In the genomic region with DNA sequence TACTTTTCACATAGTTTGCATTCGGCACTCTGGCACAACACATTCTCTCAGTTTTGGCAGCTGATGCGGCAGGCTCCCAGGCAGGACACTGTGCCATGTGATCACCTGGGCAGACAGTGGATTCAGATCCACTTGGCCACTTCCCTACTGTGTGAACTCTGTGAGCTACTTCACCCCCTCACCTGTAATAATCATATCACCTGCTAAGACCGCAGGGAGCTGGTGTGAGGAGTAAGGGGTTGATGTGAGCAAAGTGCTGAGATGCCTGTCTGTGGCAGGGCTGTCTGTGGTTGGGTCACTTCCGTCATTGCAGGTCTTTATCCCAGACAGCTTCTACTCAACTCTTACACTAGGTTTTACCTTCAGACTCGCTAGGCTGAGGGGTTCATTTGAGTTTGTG, we compare ENCODE assay signal across 26 cellular contexts. TPM values are rescaled to one million over a fixed set of nuclear protein-coding genes. Genes with fewer than 3 reads are reported as not detected.
DNase-seq lines count a peak whose midpoint lies in the region; ATAC-seq, FAIRE-seq and TF ChIP-seq lines count a peak whose summit lies in the region.
"Had no signal": no experiment of that assay in that cellular context is flagged by ENCODE, and none has a peak within 500 bp of the region (broad histone marks: within the 10 kb centered on the region; RNA-seq: fewer than 3 reads in every experiment).

No MANE protein-coding gene starts in this region.

- peaks cover 52% of the 10 kb centered on the region for H3K36me3 Mint-ChIP-seq in activated CD4-positive, alpha-beta T cell treated with anti-CD3 and anti-CD28 coated beads, Interleukin-2, amount 10 ng/mL, durations not matched to agents 24 days and 14 days (ENCODE audit: low read depth)
- peaks cover 25 to 47% of the 10 kb centered on the region in 2 donors for H3K36me3 Mint-ChIP-seq in CD4-positive, alpha-beta memory T cell
- peaks cover 35% of the 10 kb centered on the region for H3K36me3 Mint-ChIP-seq in activated T-helper 1 cell treated with anti-CD3 and anti-CD28 coated beads, Interleukin-12 subunit alpha, Interleukin-12 subunit beta, Interleukin-2, Interleukin-4 antibody, amounts not matched to agents 30 ng/mL and 10 ng/mL and 1 ng/mL, durations not matched to agents 14 hours and 24 hours and 36 hours (ENCODE audit: low read depth)

- no peak overlapping the region for H3K4me2 ChIP-seq in HepG2 (ENCODE audit: low read depth, low read length)
- H3K4me2 ChIP-seq: A549, PC-9, smooth muscle cell had no signal

- H3K9ac ChIP-seq in HepG2 (ENCODE audit: insufficient read depth, low read depth, low read length) = no peak overlapping the region

- H3K4me3 ChIP-seq in CD4-positive, alpha-beta memory T cell (ENCODE audit: low read length in 2 of 2) = no peak overlapping the region
- no peak overlapping the region for H3K4me3 ChIP-seq in HepG2 (replicated peaks in 1 of 3; ENCODE audit: insufficient read depth in 1 of 3, low read depth in 2 of 3, low read length in 3 of 3)
- H3K4me3 ChIP-seq: A549, esophagus squamous epithelium, PC-9, prostate gland, smooth muscle cell, vagina had no signal

- CTCF ChIA-PET in CD4-positive, alpha-beta memory T cell (lab: Charles Lee; ENCODE audit: partially characterized antibody) = interaction anchor here (0.8 to 0.9 kb wide), 2 partner anchors 144 to 266 kb away, joined by 3 read pairs; no protein-coding TSS in a partner anchor
- CTCF ChIA-PET in HepG2 (lab: Yijun Ruan, JAX; ENCODE audit: low intra/inter-chr PET ratio, low total read pairs) = no interaction called here
- CTCF ChIA-PET in RWPE1 (lab: Yijun Ruan, JAX) = no interaction called here

- no peak for TF ChIP-seq POLR2A in HepG2 (IDR thresholded peaks at IDR 0.05; ENCODE audit: insufficient read depth in 1 of 2, low read depth in 2 of 2, low read length in 2 of 2)

- no peaks in the 10 kb centered on the region for H3K9me3 Mint-ChIP-seq in activated CD4-positive, alpha-beta T cell treated with anti-CD3 and anti-CD28 coated beads, Interleukin-2, amount 10 ng/mL, durations not matched to agents 24 days and 14 days
- no peaks in the 10 kb centered on the region for H3K9me3 Mint-ChIP-seq in CD4-positive, alpha-beta memory T cell
- H3K9me3 Mint-ChIP-seq in activated T-helper 1 cell treated with anti-CD3 and anti-CD28 coated beads, Interleukin-12 subunit alpha, Interleukin-12 subunit beta, Interleukin-2, Interleukin-4 antibody, amounts not matched to agents 30 ng/mL and 10 ng/mL and 1 ng/mL, durations not matched to agents 14 hours and 24 hours and 36 hours = no peaks in the 10 kb centered on the region
- H3K9me3 Mint-ChIP-seq: neural crest cell; T-helper 2 cell treated with Interferon-gamma antibody and Interleukin-4, amounts not matched to agents 5 μg/mL and 100 μg/mL, for 36 hours had no signal

- WGBS in HepG2 (ENCODE audit: low lambda C conversion rate) = 95% methylated on average over 5 of the region's 5 CpGs

- ATAC-seq in HepG2 = no peak
- no peak for ATAC-seq in HG02938 (IDR thresholded peaks at IDR 0.05; ENCODE audit: unreplicated experiment)
- ATAC-seq: A549 had no signal

- no TSS peak for BruUV-seq in HepG2 (replicated peaks; lab: Mats Ljungman, UMichigan)

- no peak overlapping the region for H3K4me3 Mint-ChIP-seq in activated CD4-positive, alpha-beta T cell treated with anti-CD3 and anti-CD28 coated beads, Interleukin-2, amount 10 ng/mL, durations not matched to agents 24 days and 14 days
- peak overlapping the region in 4 of 8 donors; percentile 17 to 58 (median 32) for H3K4me3 Mint-ChIP-seq in CD4-positive, alpha-beta memory T cell
- no peak overlapping the region for H3K4me3 Mint-ChIP-seq in activated T-helper 1 cell treated with anti-CD3 and anti-CD28 coated beads, Interleukin-12 subunit alpha, Interleukin-12 subunit beta, Interleukin-2, Interleukin-4 antibody, amounts not matched to agents 30 ng/mL and 10 ng/mL and 1 ng/mL, durations not matched to agents 14 hours and 24 hours and 36 hours
- H3K4me3 Mint-ChIP-seq: neural crest cell; T-helper 2 cell treated with Interferon-gamma antibody and Interleukin-4, amounts not matched to agents 5 μg/mL and 100 μg/mL, for 36 hours had no signal

- TF ChIP-seq CTCF in HepG2 (CRISPR knock-in tag; IDR thresholded peaks at IDR 0.05) (no peak), RWPE1 (conservative IDR thresholded peaks at IDR 0.05; ENCODE audit: low read depth) (no peak)

- peaks cover 17% of the 10 kb centered on the region for H3K4me1 Mint-ChIP-seq in activated CD4-positive, alpha-beta T cell treated with anti-CD3 and anti-CD28 coated beads, Interleukin-2, amount 10 ng/mL, durations not matched to agents 24 days and 14 days
- peaks cover 4 to 16% (median 10%) of the 10 kb centered on the region in 4 donors for H3K4me1 Mint-ChIP-seq in CD4-positive, alpha-beta memory T cell
- H3K4me1 Mint-ChIP-seq in activated T-helper 1 cell treated with anti-CD3 and anti-CD28 coated beads, Interleukin-12 subunit alpha, Interleukin-12 subunit beta, Interleukin-2, Interleukin-4 antibody, amounts not matched to agents 30 ng/mL and 10 ng/mL and 1 ng/mL, durations not matched to agents 14 hours and 24 hours and 36 hours (ENCODE audit: low read depth) = peaks cover 30% of the 10 kb centered on the region
- H3K4me1 Mint-ChIP-seq: neural crest cell had no signal

- no peaks in the 10 kb centered on the region for H3K27me3 Mint-ChIP-seq in activated CD4-positive, alpha-beta T cell treated with anti-CD3 and anti-CD28 coated beads, Interleukin-2, amount 10 ng/mL, durations not matched to agents 24 days and 14 days
- H3K27me3 Mint-ChIP-seq in CD4-positive, alpha-beta memory T cell = no peaks in the 10 kb centered on the region
- H3K27me3 Mint-ChIP-seq in activated T-helper 1 cell treated with anti-CD3 and anti-CD28 coated beads, Interleukin-12 subunit alpha, Interleukin-12 subunit beta, Interleukin-2, Interleukin-4 antibody, amounts not matched to agents 30 ng/mL and 10 ng/mL and 1 ng/mL, durations not matched to agents 14 hours and 24 hours and 36 hours (ENCODE audit: insufficient read depth) = no peaks in the 10 kb centered on the region

- no peak overlapping the region for H2AFZ ChIP-seq in HepG2 (ENCODE audit: low read length)
- H2AFZ ChIP-seq: PC-9 had no signal

- no peaks in the 10 kb centered on the region for H3K27me3 ChIP-seq in CD4-positive, alpha-beta memory T cell (ENCODE audit: insufficient read depth, low read length)
- H3K27me3 ChIP-seq in HepG2 (ENCODE audit: control insufficient read depth in 1 of 2, insufficient read depth in 2 of 2, low read length in 2 of 2) = no peaks in the 10 kb centered on the region
- H3K27me3 ChIP-seq: esophagus squamous epithelium, vagina had no signal

- H3K27ac ChIP-seq in CD4-positive, alpha-beta memory T cell (ENCODE audit: low read depth, low read length) = no peak overlapping the region
- H3K27ac ChIP-seq in HepG2 (ENCODE audit: extremely low read length, insufficient read depth, low read length) (no peak overlapping the region), RWPE1 (no peak overlapping the region)
- H3K27ac ChIP-seq: A549, esophagus squamous epithelium, PC-9, prostate gland, vagina had no signal

- POLR2A ChIA-PET in CD4-positive, alpha-beta memory T cell (lab: Charles Lee; ENCODE audit: partially characterized antibody) = interaction anchor here (1.6 kb wide), 1 partner anchor 97 kb away, joined by 3 read pairs; no protein-coding TSS in a partner anchor
- POLR2A ChIA-PET in HepG2 (lab: Yijun Ruan, JAX) (no interaction called here), RWPE1 (lab: Yijun Ruan, JAX; ENCODE audit: low non-redundant PET) (no interaction called here)

- peaks cover 14% of the 10 kb centered on the region for H3K4me1 ChIP-seq in CD4-positive, alpha-beta memory T cell (ENCODE audit: insufficient read depth, low read length)
- peaks cover 71% of the 10 kb centered on the region for H3K4me1 ChIP-seq in HepG2 (ENCODE audit: insufficient read depth, low read length)
- H3K4me1 ChIP-seq: prostate gland, vagina had no signal

- H3K36me3 ChIP-seq in CD4-positive, alpha-beta memory T cell (ENCODE audit: insufficient read depth, low read length) = peaks cover 47% of the 10 kb centered on the region
- H3K36me3 ChIP-seq in HepG2 (replicated peaks in 1 of 2; ENCODE audit: control insufficient read depth in 1 of 2, insufficient read depth in 2 of 2, low read length in 2 of 2) = peaks cover 1 to 31% of the 10 kb centered on the region in 2 experiments; a peak in 3 of 5 replicates
- H3K36me3 ChIP-seq: prostate gland had no signal

- TF ChIP-seq EP300 in HepG2 (IDR thresholded peaks at IDR 0.05; ENCODE audit: low read depth in 2 of 2, low read length in 2 of 2) = no peak
- no peak for TF ChIP-seq EP300 in HepG2 (CRISPR knock-in tag; IDR thresholded peaks at IDR 0.05; ENCODE audit: borderline replicate concordance)

- DNase-seq in activated CD4-positive, alpha-beta T cell treated with anti-CD3 and anti-CD28 coated beads, Interleukin-2, amount 10 ng/mL, durations not matched to agents 24 days and 14 days = no peak
- DNase-seq in activated CD4-positive, alpha-beta T cell treated with anti-CD3 and anti-CD28 coated beads, Interleukin-2, amount 50 U/mL, for 48 hours = no peak
- DNase-seq in CD4-positive, alpha-beta memory T cell = peak; percentile 11 to 52 (median 20)
- no peak for DNase-seq in activated T-helper 1 cell treated with anti-CD3 and anti-CD28 coated beads, Interleukin-12 subunit alpha, Interleukin-12 subunit beta, Interleukin-2, Interleukin-4 antibody, amounts not matched to agents 30 ng/mL and 10 ng/mL and 1 ng/mL, durations not matched to agents 14 hours and 24 hours and 36 hours (ENCODE audit: low spot score)
- DNase-seq in HepG2 (ENCODE audit: low spot score) (no peak), HT-29 (ENCODE audit: low spot score) (no peak), RWPE1 (ENCODE audit: low spot score) (no peak)
- DNase-seq: activated CD4-positive, CD25-positive, alpha-beta regulatory T cell treated with anti-CD3 and anti-CD28 coated beads, Interleukin-2, amount 50 U/mL, for 72 hours; DMS153; effector CD4-positive, alpha-beta T cell; esophagus squamous epithelium; HCEC 1CT; IMR-90; NCI-H1694; NCI-H82; PC-9; stimulated activated CD4-positive, alpha-beta T cell treated with anti-CD3 and anti-CD28 coated beads, Interleukin-4, amount 100 ng/mL, for 24 hours had no signal

- no peaks in the 10 kb centered on the region for H3K9me3 ChIP-seq in CD4-positive, alpha-beta memory T cell (ENCODE audit: control insufficient read depth in 1 of 2, low read length in 2 of 2)
- no peaks in the 10 kb centered on the region for H3K9me3 ChIP-seq in HepG2 (ENCODE audit: low read length)
- H3K9me3 ChIP-seq: A549, esophagus squamous epithelium, prostate gland, vagina had no signal

- no peak for FAIRE-seq in HepG2 (lab: Jason Lieb, UNC)
- FAIRE-seq: A549, GM12891 had no signal

- TF ChIP-seq RAD21 in HepG2 (CRISPR knock-in tag; IDR thresholded peaks at IDR 0.05) = no peak

- intact Hi-C loops in activated CD4-positive, alpha-beta T cell treated with anti-CD3 and anti-CD28 coated beads, Interleukin-2, amount 10 ng/mL, durations not matched to agents 24 days and 14 days (cut with micrococcal nuclease) = no loop called here
- intact Hi-C loops in CD4-positive, alpha-beta memory T cell (cut with micrococcal nuclease) = no loop called here
- intact Hi-C loops in activated T-helper 1 cell treated with anti-CD3 and anti-CD28 coated beads, Interleukin-12 subunit alpha, Interleukin-12 subunit beta, Interleukin-2, Interleukin-4 antibody, amounts not matched to agents 30 ng/mL and 10 ng/mL and 1 ng/mL, durations not matched to agents 14 hours and 24 hours and 36 hours (cut with micrococcal nuclease) = no loop called here
- intact Hi-C loops in HepG2 (cut with micrococcal nuclease; ENCODE audit: unreplicated experiment) = loop anchor here (10.0 kb wide), 1 partner anchor 97 kb away; a partner anchor contains a TSS

- H3K27ac Mint-ChIP-seq in activated CD4-positive, alpha-beta T cell treated with anti-CD3 and anti-CD28 coated beads, Interleukin-2, amount 10 ng/mL, durations not matched to agents 24 days and 14 days = peak overlapping the region; percentile 69
- H3K27ac Mint-ChIP-seq in CD4-positive, alpha-beta memory T cell = peak overlapping the region in 6 of 7 donors; percentile 35 to 79 (median 65)
- peak overlapping the region; percentile 65 for H3K27ac Mint-ChIP-seq in activated T-helper 1 cell treated with anti-CD3 and anti-CD28 coated beads, Interleukin-12 subunit alpha, Interleukin-12 subunit beta, Interleukin-2, Interleukin-4 antibody, amounts not matched to agents 30 ng/mL and 10 ng/mL and 1 ng/mL, durations not matched to agents 14 hours and 24 hours and 36 hours

- H4K20me1 ChIP-seq in HepG2 (ENCODE audit: insufficient read depth, low read length) = no peaks in the 10 kb centered on the region

- in situ Hi-C loops in HepG2 (cut with HindIII; ENCODE audit: extremely low pct_ligation_motif_present, low pct_unique_long_range_greater_than_20kb) = no loop called here

- no peaks in the 10 kb centered on the region for H3K79me2 ChIP-seq in HepG2 (ENCODE audit: insufficient read depth, low read length)

RNA-seq across cellular contexts. Expression of a gene that starts 50.4 kb away (rescaled TPM):
- 0.35 and 0.62 TPM in 2 replicates for total RNA-seq in activated CD4-positive, alpha-beta T cell treated with anti-CD3 and anti-CD28 coated beads, Interleukin-2, amount 10 ng/mL, durations not matched to agents 24 days and 14 days
- 1 to 10 TPM; 5.1 to 7.1 TPM for total RNA-seq in CD4-positive, alpha-beta memory T cell
- 1 to 10 TPM in 1 of 2 donors, under 1 TPM in 1; 0.77 to 2.1 TPM for polyA plus RNA-seq in CD4-positive, alpha-beta memory T cell
- 0.44 and 0.69 TPM in 2 replicates for total RNA-seq in activated T-helper 1 cell treated with anti-CD3 and anti-CD28 coated beads, Interleukin-12 subunit alpha, Interleukin-12 subunit beta, Interleukin-2, Interleukin-4 antibody, amounts not matched to agents 30 ng/mL and 10 ng/mL and 1 ng/mL, durations not matched to agents 14 hours and 24 hours and 36 hours
- total RNA-seq in HepG2 (2016; rRNA removed; fragmentation: Illumina TruSeq; extraction: Trizol) = 8.2 and 33.1 TPM in 2 replicates
- 5.2 and 6.0 TPM in 2 replicates for total RNA-seq in HepG2 (2016; cell fraction: cytosol; rRNA removed; fragmentation: Illumina TruSeq; extraction: Trizol; ENCODE audit: low read depth)
- 9.3 and 30.8 TPM in 2 replicates for total RNA-seq in HepG2 (2016; cell fraction: insoluble cytoplasmic fraction; rRNA removed; fragmentation: Illumina TruSeq; extraction: Trizol)
- total RNA-seq in HepG2 (2016; cell fraction: membrane; rRNA removed; fragmentation: Illumina TruSeq; extraction: Trizol) = 7.8 and 9.0 TPM in 2 replicates
- total RNA-seq in HepG2 (2016; cell fraction: nucleus; rRNA removed; fragmentation: Illumina TruSeq; extraction: Trizol) = 29.3 and 33.8 TPM in 2 replicates
- 9.8 and 18.9 TPM in 2 replicates for polyA plus RNA-seq in HepG2 (2011; rRNA removed)
- 13.3 and 22.3 TPM in 2 replicates for polyA plus RNA-seq in HepG2 (2011; cell fraction: cytosol; rRNA removed)
- 158 and 165 TPM in 2 replicates for polyA plus RNA-seq in HepG2 (2011; cell fraction: nucleus; rRNA removed)
- 15.1 and 18.5 TPM in 2 replicates for polyA plus RNA-seq in HepG2 (2012)
- polyA plus RNA-seq in HepG2 (2016; cell fraction: cytosol; fragmentation: Illumina TruSeq; extraction: Trizol; ENCODE audit: low read depth) = 3.8 and 4.1 TPM in 2 replicates
- polyA plus RNA-seq in HepG2 (2016; cell fraction: insoluble cytoplasmic fraction; fragmentation: Illumina TruSeq; extraction: Trizol; ENCODE audit: low read depth) = 9.2 and 10.3 TPM in 2 replicates
- 5.6 and 6.3 TPM in 2 replicates for polyA plus RNA-seq in HepG2 (2016; cell fraction: membrane; fragmentation: Illumina TruSeq; extraction: Trizol; ENCODE audit: low read depth)
- 62.6 and 64.7 TPM in 2 replicates for polyA plus RNA-seq in HepG2 (2016; cell fraction: nucleus; fragmentation: Illumina TruSeq; extraction: Trizol; ENCODE audit: insufficient read depth, low read depth)
- polyA minus RNA-seq in HepG2 (2011; rRNA and poly(A)+ RNA removed; ENCODE audit: low replicate concordance) = 0.14 and 21.4 TPM in 2 replicates
- 12.3 and 17.0 TPM in 2 replicates for polyA minus RNA-seq in HepG2 (2011; cell fraction: cytosol; rRNA and poly(A)+ RNA removed)
- polyA minus RNA-seq in HepG2 (2011; cell fraction: nucleus; rRNA and poly(A)+ RNA removed) = 14.8 and 15.0 TPM in 2 replicates
- total RNA-seq in HT-29 (2014; rRNA removed; shearing (Covaris generic)) = 2.5 and 9.2 TPM in 2 replicates
- total RNA-seq: SK-MEL-5 had no signal

Comparison
In these comparisons a context has a peak if more than half of its experiments do, and no peak if none do; other contexts are left out.
1. DNase-seq: peak in CD4-positive, alpha-beta memory T cell (5 of 5); none in activated CD4-positive, alpha-beta T cell treated with anti-CD3 and anti-CD28 coated beads, Interleukin-2, amount 10 ng/mL, durations not matched to agents 24 days and 14 days (single experiment), activated CD4-positive, alpha-beta T cell treated with anti-CD3 and anti-CD28 coated beads, Interleukin-2, amount 50 U/mL, for 48 hours (0 of 2), activated T-helper 1 cell treated with anti-CD3 and anti-CD28 coated beads, Interleukin-12 subunit alpha, Interleukin-12 subunit beta, Interleukin-2, Interleukin-4 antibody, amounts not matched to agents 30 ng/mL and 10 ng/mL and 1 ng/mL, durations not matched to agents 14 hours and 24 hours and 36 hours (single experiment), HepG2 (single experiment), HT-29 (single experiment) and RWPE1 (single experiment).
2. Peak in every context shown above with its lines, with median percentiles within 50 percentile points of each other: H3K27ac Mint-ChIP-seq.